ENCODE assay signal across 1 cellular context in genomic region chr6:31769684-31770371, GRCh38.
TF ChIP-seq lines count a peak whose summit lies in the region.

No MANE protein-coding gene starts in this region.

TF ChIP-seq in K562, 482 proteins besides CTCF, POLR2A, EP300 and RAD21 (continued from another document and continues in another):
- no peak for TF ChIP-seq ATF6 (CRISPR knock-in tag; IDR thresholded peaks at IDR 0.05)
- TF ChIP-seq, protein P1, sequence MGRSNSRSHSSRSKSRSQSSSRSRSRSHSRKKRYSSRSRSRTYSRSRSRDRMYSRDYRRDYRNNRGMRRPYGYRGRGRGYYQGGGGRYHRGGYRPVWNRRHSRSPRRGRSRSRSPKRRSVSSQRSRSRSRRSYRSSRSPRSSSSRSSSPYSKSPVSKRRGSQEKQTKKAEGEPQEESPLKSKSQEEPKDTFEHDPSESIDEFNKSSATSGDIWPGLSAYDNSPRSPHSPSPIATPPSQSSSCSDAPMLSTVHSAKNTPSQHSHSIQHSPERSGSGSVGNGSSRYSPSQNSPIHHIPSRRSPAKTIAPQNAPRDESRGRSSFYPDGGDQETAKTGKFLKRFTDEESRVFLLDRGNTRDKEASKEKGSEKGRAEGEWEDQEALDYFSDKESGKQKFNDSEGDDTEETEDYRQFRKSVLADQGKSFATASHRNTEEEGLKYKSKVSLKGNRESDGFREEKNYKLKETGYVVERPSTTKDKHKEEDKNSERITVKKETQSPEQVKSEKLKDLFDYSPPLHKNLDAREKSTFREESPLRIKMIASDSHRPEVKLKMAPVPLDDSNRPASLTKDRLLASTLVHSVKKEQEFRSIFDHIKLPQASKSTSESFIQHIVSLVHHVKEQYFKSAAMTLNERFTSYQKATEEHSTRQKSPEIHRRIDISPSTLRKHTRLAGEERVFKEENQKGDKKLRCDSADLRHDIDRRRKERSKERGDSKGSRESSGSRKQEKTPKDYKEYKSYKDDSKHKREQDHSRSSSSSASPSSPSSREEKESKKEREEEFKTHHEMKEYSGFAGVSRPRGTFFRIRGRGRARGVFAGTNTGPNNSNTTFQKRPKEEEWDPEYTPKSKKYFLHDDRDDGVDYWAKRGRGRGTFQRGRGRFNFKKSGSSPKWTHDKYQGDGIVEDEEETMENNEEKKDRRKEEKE (IDR thresholded peaks at IDR 0.05; ENCODE audit: borderline replicate concordance in 1 of 2, control insufficient read depth in 1 of 2, low read depth in 2 of 2, low read length in 1 of 2), result 0 out of 4 replicates have a peak, but pooled peaks of 1 of the 2 experiments have one; percentile 57
- TF ChIP-seq CTBP1 (IDR thresholded peaks at IDR 0.05; ENCODE audit: borderline replicate concordance), result peak; percentile 95
- peak; percentile 31; the same call in 1 of the 2 replicates for TF ChIP-seq GTF2F1 (IDR thresholded peaks at IDR 0.05; ENCODE audit: low read depth, low read length)
- TF ChIP-seq VEZF1 (CRISPR knock-in tag; IDR thresholded peaks at IDR 0.05), result peak; percentile 92
- TF ChIP-seq TBL1XR1 (IDR thresholded peaks at IDR 0.05; ENCODE audit: low read length in 2 of 2), result peak; percentile 66 to 76; a peak in 2 of 4 replicates
- no peak for TF ChIP-seq MCM7 (IDR thresholded peaks at IDR 0.05)
- TF ChIP-seq ZBTB7A (IDR thresholded peaks at IDR 0.05; ENCODE audit: borderline replicate concordance, control insufficient read depth, low read depth, low read length), result peak; percentile 79; the same call in 1 of the 2 replicates
- TF ChIP-seq SRSF7 (optimal IDR thresholded peaks at IDR 0.05; ENCODE audit: low read depth, low read length), result no peak
- no peak for TF ChIP-seq ATF4 (CRISPR knock-in tag; IDR thresholded peaks at IDR 0.05)
- TF ChIP-seq POLR2B (IDR thresholded peaks at IDR 0.05; ENCODE audit: low read depth, partially characterized antibody), result no peak
- peak in 1 of 2 experiments; percentile 88; a peak in 1 of 3 replicates for TF ChIP-seq CBX3 (IDR thresholded peaks at IDR 0.05; ENCODE audit: borderline replicate concordance in 1 of 2, low read length in 2 of 2)
- TF ChIP-seq ETS1 (conservative IDR thresholded peaks at IDR 0.05; ENCODE audit: control insufficient read depth, low read depth, low read length), result peak; percentile 71; the same call in 1 of the 2 replicates
- TF ChIP-seq, protein P2, sequence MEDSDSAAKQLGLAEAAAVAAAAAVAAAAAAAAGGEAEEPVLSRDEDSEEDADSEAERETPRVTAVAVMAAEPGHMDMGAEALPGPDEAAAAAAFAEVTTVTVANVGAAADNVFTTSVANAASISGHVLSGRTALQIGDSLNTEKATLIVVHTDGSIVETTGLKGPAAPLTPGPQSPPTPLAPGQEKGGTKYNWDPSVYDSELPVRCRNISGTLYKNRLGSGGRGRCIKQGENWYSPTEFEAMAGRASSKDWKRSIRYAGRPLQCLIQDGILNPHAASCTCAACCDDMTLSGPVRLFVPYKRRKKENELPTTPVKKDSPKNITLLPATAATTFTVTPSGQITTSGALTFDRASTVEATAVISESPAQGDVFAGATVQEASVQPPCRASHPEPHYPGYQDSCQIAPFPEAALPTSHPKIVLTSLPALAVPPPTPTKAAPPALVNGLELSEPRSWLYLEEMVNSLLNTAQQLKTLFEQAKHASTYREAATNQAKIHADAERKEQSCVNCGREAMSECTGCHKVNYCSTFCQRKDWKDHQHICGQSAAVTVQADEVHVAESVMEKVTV (CRISPR knock-in tag; IDR thresholded peaks at IDR 0.05), result peak; percentile 99
- no peak for TF ChIP-seq RHOXF2B (CRISPR knock-in tag; conservative IDR thresholded peaks at IDR 0.05)
- no peak for TF ChIP-seq CREBBP (IDR thresholded peaks at IDR 0.05; ENCODE audit: low read depth, low read length)
- no peak for TF ChIP-seq ZNF639 (CRISPR knock-in tag; conservative IDR thresholded peaks at IDR 0.05 in 1 of 2, IDR thresholded peaks at IDR 0.05 in 1 of 2)
- no peak for TF ChIP-seq POLR2AphosphoS2 (IDR thresholded peaks at IDR 0.05; ENCODE audit: low read length)
- peak; percentile 83 for TF ChIP-seq MYNN (IDR thresholded peaks at IDR 0.05)
- no peak for TF ChIP-seq MYNN (CRISPR knock-in tag; IDR thresholded peaks at IDR 0.05)
- no peak for TF ChIP-seq PML (IDR thresholded peaks at IDR 0.05; ENCODE audit: low read length)
- no peak for TF ChIP-seq ELF1 (tag; IDR thresholded peaks at IDR 0.05)
- peak; percentile 79 for TF ChIP-seq KLF13 (tag; IDR thresholded peaks at IDR 0.05; ENCODE audit: borderline replicate concordance, low read depth)
- TF ChIP-seq, protein P3, sequence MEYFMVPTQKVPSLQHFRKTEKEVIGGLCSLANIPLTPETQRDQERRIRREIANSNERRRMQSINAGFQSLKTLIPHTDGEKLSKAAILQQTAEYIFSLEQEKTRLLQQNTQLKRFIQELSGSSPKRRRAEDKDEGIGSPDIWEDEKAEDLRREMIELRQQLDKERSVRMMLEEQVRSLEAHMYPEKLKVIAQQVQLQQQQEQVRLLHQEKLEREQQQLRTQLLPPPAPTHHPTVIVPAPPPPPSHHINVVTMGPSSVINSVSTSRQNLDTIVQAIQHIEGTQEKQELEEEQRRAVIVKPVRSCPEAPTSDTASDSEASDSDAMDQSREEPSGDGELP (CRISPR knock-in tag; IDR thresholded peaks at IDR 0.05; ENCODE audit: borderline replicate concordance), result peak; percentile 91
- no peak for TF ChIP-seq MBD2 (IDR thresholded peaks at IDR 0.05; ENCODE audit: borderline replicate concordance, low read depth)
- 0 out of 2 replicates have a peak, but pooled peaks have one; percentile 12 for TF ChIP-seq NFE2 (IDR thresholded peaks at IDR 0.05; ENCODE audit: low read depth)
- no peak for TF ChIP-seq RNF219 (CRISPR knock-in tag; IDR thresholded peaks at IDR 0.05)
- TF ChIP-seq ZNF384 (IDR thresholded peaks at IDR 0.05; ENCODE audit: low read depth, low read length), result peak; percentile 84
- no peak for TF ChIP-seq GTF2A2 (tag; IDR thresholded peaks at IDR 0.05)
- no peak for TF ChIP-seq KDM1A (IDR thresholded peaks at IDR 0.05)
- TF ChIP-seq KLF6 (CRISPR knock-in tag; IDR thresholded peaks at IDR 0.05; ENCODE audit: borderline replicate concordance), result peak; percentile 77; the same call in 1 of the 2 replicates
- peak; percentile 91; the same call in 1 of the 2 replicates for TF ChIP-seq RUNX1 (IDR thresholded peaks at IDR 0.05; ENCODE audit: low read depth)
- no peak for TF ChIP-seq TCFL5 (CRISPR knock-in tag; conservative IDR thresholded peaks at IDR 0.05)
- TF ChIP-seq, protein P4, sequence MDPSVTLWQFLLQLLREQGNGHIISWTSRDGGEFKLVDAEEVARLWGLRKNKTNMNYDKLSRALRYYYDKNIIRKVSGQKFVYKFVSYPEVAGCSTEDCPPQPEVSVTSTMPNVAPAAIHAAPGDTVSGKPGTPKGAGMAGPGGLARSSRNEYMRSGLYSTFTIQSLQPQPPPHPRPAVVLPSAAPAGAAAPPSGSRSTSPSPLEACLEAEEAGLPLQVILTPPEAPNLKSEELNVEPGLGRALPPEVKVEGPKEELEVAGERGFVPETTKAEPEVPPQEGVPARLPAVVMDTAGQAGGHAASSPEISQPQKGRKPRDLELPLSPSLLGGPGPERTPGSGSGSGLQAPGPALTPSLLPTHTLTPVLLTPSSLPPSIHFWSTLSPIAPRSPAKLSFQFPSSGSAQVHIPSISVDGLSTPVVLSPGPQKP (CRISPR knock-in tag; IDR thresholded peaks at IDR 0.05), result no peak
- no peak for TF ChIP-seq XRCC4 (IDR thresholded peaks at IDR 0.05; ENCODE audit: extremely low read depth, insufficient read depth, insufficient read length)
- peak; percentile 89 for TF ChIP-seq JUN (IDR thresholded peaks at IDR 0.05; ENCODE audit: borderline replicate concordance, low read depth, low read length)
- 0 out of 2 replicates have a peak, but pooled peaks have one; percentile 47 for TF ChIP-seq JUN (CRISPR knock-in tag; IDR thresholded peaks at IDR 0.05; ENCODE audit: borderline replicate concordance)
- TF ChIP-seq CAMTA2 (CRISPR knock-in tag; conservative IDR thresholded peaks at IDR 0.05), result no peak
- 0 out of 2 replicates have a peak, but pooled peaks have one; percentile 79 for TF ChIP-seq NFATC3 (IDR thresholded peaks at IDR 0.05)
- TF ChIP-seq BRCA1 (IDR thresholded peaks at IDR 0.05), result no peak
- TF ChIP-seq BRCA1 (CRISPR knock-in tag; IDR thresholded peaks at IDR 0.05), result peak; percentile 63; the same call in 1 of the 2 replicates
- TF ChIP-seq DNMT1 (IDR thresholded peaks at IDR 0.05), result peak; percentile 98; the same call in 1 of the 2 replicates
- TF ChIP-seq, protein P5, sequence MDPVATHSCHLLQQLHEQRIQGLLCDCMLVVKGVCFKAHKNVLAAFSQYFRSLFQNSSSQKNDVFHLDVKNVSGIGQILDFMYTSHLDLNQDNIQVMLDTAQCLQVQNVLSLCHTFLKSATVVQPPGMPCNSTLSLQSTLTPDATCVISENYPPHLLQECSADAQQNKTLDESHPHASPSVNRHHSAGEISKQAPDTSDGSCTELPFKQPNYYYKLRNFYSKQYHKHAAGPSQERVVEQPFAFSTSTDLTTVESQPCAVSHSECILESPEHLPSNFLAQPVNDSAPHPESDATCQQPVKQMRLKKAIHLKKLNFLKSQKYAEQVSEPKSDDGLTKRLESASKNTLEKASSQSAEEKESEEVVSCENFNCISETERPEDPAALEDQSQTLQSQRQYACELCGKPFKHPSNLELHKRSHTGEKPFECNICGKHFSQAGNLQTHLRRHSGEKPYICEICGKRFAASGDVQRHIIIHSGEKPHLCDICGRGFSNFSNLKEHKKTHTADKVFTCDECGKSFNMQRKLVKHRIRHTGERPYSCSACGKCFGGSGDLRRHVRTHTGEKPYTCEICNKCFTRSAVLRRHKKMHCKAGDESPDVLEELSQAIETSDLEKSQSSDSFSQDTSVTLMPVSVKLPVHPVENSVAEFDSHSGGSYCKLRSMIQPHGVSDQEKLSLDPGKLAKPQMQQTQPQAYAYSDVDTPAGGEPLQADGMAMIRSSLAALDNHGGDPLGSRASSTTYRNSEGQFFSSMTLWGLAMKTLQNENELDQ (CRISPR knock-in tag; IDR thresholded peaks at IDR 0.05; ENCODE audit: borderline replicate concordance), result 0 out of 2 replicates have a peak, but pooled peaks have one; percentile 40
